ENCODE assay signal across 18 cellular contexts in the genomic region with DNA sequence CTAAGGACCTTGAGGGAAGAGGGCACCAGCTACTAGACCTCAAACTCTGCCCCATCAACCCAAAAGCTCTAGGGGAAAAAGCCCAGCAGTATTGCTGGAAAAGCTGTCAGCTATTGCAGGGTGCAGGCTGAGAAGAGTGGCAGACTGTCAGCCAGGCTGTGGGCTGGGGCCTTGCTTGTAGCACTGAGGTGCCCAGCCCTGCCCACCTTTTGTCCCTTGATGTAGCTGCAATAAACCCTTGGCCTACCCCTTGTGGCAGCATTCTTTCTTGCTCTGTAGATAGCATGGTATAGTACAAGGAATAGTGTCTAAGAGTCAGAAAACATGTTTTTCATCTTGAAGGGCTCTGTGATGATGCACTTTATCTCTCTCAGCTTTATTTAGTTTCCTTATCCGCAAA. TPM values are rescaled to one million over a fixed set of nuclear protein-coding genes. Genes with fewer than 3 reads are reported as not detected.
DNase-seq lines count a peak whose midpoint lies in the region; ATAC-seq, FAIRE-seq and TF ChIP-seq lines count a peak whose summit lies in the region.
"Had no signal": no experiment of that assay in that cellular context is flagged by ENCODE, and none has a peak within 500 bp of the region (broad histone marks: within the 10 kb centered on the region; RNA-seq: fewer than 3 reads in every experiment).

No MANE protein-coding gene starts in this region.

- no peaks in the 10 kb centered on the region for H3K9me3 Mint-ChIP-seq in WTC11
- no peaks in the 10 kb centered on the region for H3K9me3 Mint-ChIP-seq in stimulated activated naive CD8-positive, alpha-beta T cell treated with anti-CD3 and anti-CD28 coated beads, Interleukin-15, amount 100 ng/mL, for 72 hours
- H3K9me3 Mint-ChIP-seq: mesothelial cell of epicardium had no signal

- TF ChIP-seq POLR2A in right lobe of liver (IDR thresholded peaks at IDR 0.05) = no peak
- TF ChIP-seq POLR2A in HepG2 (IDR thresholded peaks at IDR 0.05; ENCODE audit: insufficient read depth in 1 of 2, low read depth in 2 of 2, low read length in 2 of 2) = no peak
- TF ChIP-seq POLR2A in K562 (conservative IDR thresholded peaks at IDR 0.05) = no peak

- H3K79me2 ChIP-seq in HepG2 (ENCODE audit: insufficient read depth, low read length) (no peaks in the 10 kb centered on the region), K562 (ENCODE audit: control insufficient read depth, insufficient read depth, low read length) (peaks cover 70% of the 10 kb centered on the region)

- H3K4me3 ChIP-seq in right lobe of liver = no peak overlapping the region
- no peak overlapping the region for H3K4me3 ChIP-seq in HepG2 (replicated peaks in 1 of 3; ENCODE audit: insufficient read depth in 1 of 3, low read depth in 2 of 3, low read length in 3 of 3)
- H3K4me3 ChIP-seq in K562 = no peak overlapping the region
- H3K4me3 ChIP-seq: tibial artery had no signal

- ATAC-seq in right lobe of liver (peak in 3 of 4 donors; percentile 7 to 27 (median 18)), HepG2 (no peak), WTC11 (peak; percentile 66), K562 (no peak), HG02678 (IDR thresholded peaks at IDR 0.05; ENCODE audit: unreplicated experiment) (no peak)
- ATAC-seq in stimulated activated naive CD8-positive, alpha-beta T cell treated with anti-CD3 and anti-CD28 coated beads, Interleukin-15, amount 100 ng/mL, for 72 hours = peak; percentile 76
- ATAC-seq: right cardiac atrium had no signal

- TF ChIP-seq EP300 in HepG2 (IDR thresholded peaks at IDR 0.05; ENCODE audit: low read depth in 2 of 2, low read length in 2 of 2) (no peak), HepG2 (CRISPR knock-in tag; IDR thresholded peaks at IDR 0.05; ENCODE audit: borderline replicate concordance) (no peak), K562 (IDR thresholded peaks at IDR 0.05; ENCODE audit: low read length) (no peak)

- TF ChIP-seq RAD21 in HepG2 (CRISPR knock-in tag; IDR thresholded peaks at IDR 0.05) = no peak
- no peak for TF ChIP-seq RAD21 in K562 (CRISPR knock-in tag; conservative IDR thresholded peaks at IDR 0.05 in 1 of 2, IDR thresholded peaks at IDR 0.05 in 1 of 2)

- H3K27ac Mint-ChIP-seq in WTC11 = no peak overlapping the region
- H3K27ac Mint-ChIP-seq in stimulated activated naive CD8-positive, alpha-beta T cell treated with anti-CD3 and anti-CD28 coated beads, Interleukin-15, amount 100 ng/mL, for 72 hours = no peak overlapping the region
- H3K27ac Mint-ChIP-seq: mesothelial cell of epicardium had no signal

- POLR2A ChIA-PET in HepG2 (lab: Yijun Ruan, JAX) (no interaction called here), WTC11 (lab: Charles Lee) (interaction anchor here (0.7 kb wide), 1 partner anchor 9 kb away, joined by 3 read pairs; no protein-coding TSS in a partner anchor), K562 (lab: Yijun Ruan, JAX) (interaction anchor here (0.8 to 2.8 kb wide), 6 partner anchors 9 to 29 kb away, joined by 3 to 9 read pairs (median 3); no protein-coding TSS in a partner anchor)

- FAIRE-seq in HepG2 (lab: Jason Lieb, UNC) = no peak
- FAIRE-seq in K562 (lab: Jason Lieb, UNC) = no peak
- FAIRE-seq: keratinocyte had no signal

- no peaks in the 10 kb centered on the region for H3K27me3 Mint-ChIP-seq in WTC11 (ENCODE audit: low read depth)
- H3K27me3 Mint-ChIP-seq in stimulated activated naive CD8-positive, alpha-beta T cell treated with anti-CD3 and anti-CD28 coated beads, Interleukin-15, amount 100 ng/mL, for 72 hours = no peaks in the 10 kb centered on the region

- no peak overlapping the region for H3K9ac ChIP-seq in HepG2 (ENCODE audit: insufficient read depth, low read depth, low read length)
- H3K9ac ChIP-seq in K562 (ENCODE audit: insufficient read depth in 1 of 2, low read depth in 2 of 2, low read length in 2 of 2) = no peak overlapping the region

- no peaks in the 10 kb centered on the region; the same call in 1 of the 2 replicates for H3K36me3 Mint-ChIP-seq in WTC11

- H2AFZ ChIP-seq in HepG2 (ENCODE audit: low read length) (no peak overlapping the region), K562 (ENCODE audit: low read depth, low read length) (no peak overlapping the region)

- no peak overlapping the region for H3K4me3 Mint-ChIP-seq in WTC11
- H3K4me3 Mint-ChIP-seq in stimulated activated naive CD8-positive, alpha-beta T cell treated with anti-CD3 and anti-CD28 coated beads, Interleukin-15, amount 100 ng/mL, for 72 hours = no peak overlapping the region
- H3K4me3 Mint-ChIP-seq: mesothelial cell of epicardium had no signal

- intact Hi-C loops in right lobe of liver (cut with DNase I) (no loop called here), HepG2 (cut with micrococcal nuclease; ENCODE audit: unreplicated experiment) (no loop called here), K562 (cut with micrococcal nuclease) (no loop called here)

- no peak overlapping the region for H3K27ac ChIP-seq in right lobe of liver
- H3K27ac ChIP-seq in HepG2 (ENCODE audit: extremely low read length, insufficient read depth, low read length) = no peak overlapping the region
- no peak overlapping the region for H3K27ac ChIP-seq in K562 (ENCODE audit: extremely low read depth, low read depth, low read length)
- H3K27ac ChIP-seq: tibial artery had no signal

- H3K36me3 ChIP-seq in right lobe of liver (no peaks in the 10 kb centered on the region), HepG2 (replicated peaks in 1 of 2; ENCODE audit: control insufficient read depth in 1 of 2, insufficient read depth in 2 of 2, low read length in 2 of 2) (peaks cover 3 to 6% of the 10 kb centered on the region in 2 experiments; a peak in 2 of 5 replicates), K562 (ENCODE audit: control insufficient read depth, insufficient read depth, low read length) (peaks cover 61% of the 10 kb centered on the region)

- BruUV-seq in HepG2 (replicated peaks; lab: Mats Ljungman, UMichigan) = no TSS peak
- no TSS peak for BruUV-seq in K562 (replicated peaks; lab: Mats Ljungman, UMichigan)

- no peaks in the 10 kb centered on the region for H3K9me3 ChIP-seq in right lobe of liver
- no peaks in the 10 kb centered on the region for H3K9me3 ChIP-seq in HepG2 (ENCODE audit: low read length)
- H3K9me3 ChIP-seq in K562 (replicated peaks; ENCODE audit: control insufficient read depth, insufficient read depth, low read depth, low read length) = no peaks in the 10 kb centered on the region
- H3K9me3 ChIP-seq: tibial artery had no signal

- H3K4me2 ChIP-seq in HepG2 (ENCODE audit: low read depth, low read length) (no peak overlapping the region), K562 (ENCODE audit: insufficient read depth, low read length) (no peak overlapping the region)

- H3K4me1 ChIP-seq in right lobe of liver = no peaks in the 10 kb centered on the region
- peaks cover under 1% of the 10 kb centered on the region; the same call in 1 of the 2 replicates for H3K4me1 ChIP-seq in HepG2 (ENCODE audit: insufficient read depth, low read length)
- peaks cover 11 to 14% of the 10 kb centered on the region in 2 experiments; a peak in 4 of 5 replicates for H3K4me1 ChIP-seq in K562 (replicated peaks in 1 of 2; ENCODE audit: control insufficient read depth in 2 of 2, insufficient read depth in 2 of 2, low read length in 2 of 2)

- TF ChIP-seq CTCF in right lobe of liver (IDR thresholded peaks at IDR 0.05) = no peak
- no peak for TF ChIP-seq CTCF in HepG2 (CRISPR knock-in tag; IDR thresholded peaks at IDR 0.05)
- TF ChIP-seq CTCF in WTC11 (IDR thresholded peaks at IDR 0.05) = no peak
- TF ChIP-seq CTCF in K562 (IDR thresholded peaks at IDR 0.05 in 2 of 3, conservative IDR thresholded peaks at IDR 0.05 in 1 of 3; ENCODE audit: insufficient read depth in 2 of 3, low read depth in 1 of 3, low read length in 3 of 3) = no peak

- peaks cover 3% of the 10 kb centered on the region for H3K9me1 ChIP-seq in K562 (ENCODE audit: control insufficient read depth, insufficient read depth, low read length)

- peaks cover 14% of the 10 kb centered on the region for H3K4me1 Mint-ChIP-seq in WTC11
- peaks cover 70% of the 10 kb centered on the region for H3K4me1 Mint-ChIP-seq in stimulated activated naive CD8-positive, alpha-beta T cell treated with anti-CD3 and anti-CD28 coated beads, Interleukin-15, amount 100 ng/mL, for 72 hours

- no peak for DNase-seq in right lobe of liver
- no peak for DNase-seq in HepG2 (ENCODE audit: low spot score)
- DNase-seq in WTC11 (ENCODE audit: low spot score) = no peak
- no peak for DNase-seq in K562 (ENCODE audit: extremely low read depth in 1 of 4, low spot score in 3 of 4)
- DNase-seq in stimulated activated naive CD8-positive, alpha-beta T cell treated with anti-CD3 and anti-CD28 coated beads, Interleukin-15, amount 100 ng/mL, for 72 hours = no peak
- no peak for DNase-seq in D341Med (ENCODE audit: low spot score)
- DNase-seq: caudate nucleus; effector CD4-positive, alpha-beta T cell; IMR-90; NCI-H2081; NCI-H524 treated with DMSO at 0.1 percent for 48 hours; SIG-M5; stimulated activated CD4-positive, alpha-beta T cell treated with anti-CD3 and anti-CD28 coated beads, Interleukin-2, amount 100 ng/mL, for 24 hours; tibial artery had no signal

- WGBS in right lobe of liver (ENCODE audit: insufficient coverage, low coverage, low lambda C conversion rate, missing lambda C conversion rate) = 50% methylated on average over 1 of the region's 1 CpG
- 95% methylated on average over 1 of the region's 1 CpG for WGBS in HepG2 (ENCODE audit: low lambda C conversion rate)
- 81% methylated on average over 1 of the region's 1 CpG for WGBS in K562 (ENCODE audit: insufficient coverage, low coverage, missing lambda C conversion rate)

- CTCF ChIA-PET in HepG2 (lab: Yijun Ruan, JAX; ENCODE audit: low intra/inter-chr PET ratio, low total read pairs) (no interaction called here), WTC11 (lab: Charles Lee) (interaction anchor here (0.8 to 1.1 kb wide), 2 partner anchors 38 to 67 kb away, joined by 3 read pairs; no protein-coding TSS in a partner anchor), K562 (lab: Yijun Ruan, JAX; ENCODE audit: low intra/inter-chr PET ratio) (no interaction called here)

- H4K20me1 ChIP-seq in HepG2 (ENCODE audit: insufficient read depth, low read length) (no peaks in the 10 kb centered on the region), K562 (replicated peaks; ENCODE audit: control insufficient read depth, insufficient read depth, low read length) (no peaks in the 10 kb centered on the region)

- H3K27me3 ChIP-seq in right lobe of liver (no peaks in the 10 kb centered on the region), HepG2 (ENCODE audit: control insufficient read depth in 1 of 2, insufficient read depth in 2 of 2, low read length in 2 of 2) (no peaks in the 10 kb centered on the region), K562 (ENCODE audit: control insufficient read depth in 2 of 2, insufficient read depth in 2 of 2, low read length in 2 of 2) (no peaks in the 10 kb centered on the region)
- H3K27me3 ChIP-seq: tibial artery had no signal

- in situ Hi-C loops in HepG2 (cut with HindIII; ENCODE audit: extremely low pct_ligation_motif_present, low pct_unique_long_range_greater_than_20kb) = no loop called here
- in situ Hi-C loops in K562 (cut with MboI) = no loop called here

RNA-seq across cellular contexts. Expression of a gene that starts 39.4 kb away (rescaled TPM):
- total RNA-seq in right lobe of liver (1 to 10 TPM; 1.1 to 3.3 (median 1.6) TPM), HepG2 (2016; rRNA removed; fragmentation: Illumina TruSeq; extraction: Trizol) (3.3 and 4.9 TPM in 2 replicates), WTC11 (2021) (8.7 to 11.1 TPM (median 10.3 TPM) in 3 replicates), K562 (2014; rRNA removed) (20.7 and 23.6 TPM in 2 replicates), K562 (2014; rRNA removed; fragmentation: Illumina TruSeq; extraction: Trizol) (50.9 and 56.3 TPM in 2 replicates), K562 (2015; rRNA removed; fragmentation: Illumina TruSeq; extraction: Trizol) (38.7 and 42.7 TPM in 2 replicates), K562 (2021) (28.4 and 30.9 TPM in 2 replicates)
- total RNA-seq in HepG2 (2016; cell fraction: cytosol; rRNA removed; fragmentation: Illumina TruSeq; extraction: Trizol; ENCODE audit: low read depth) = 1.9 and 2.0 TPM in 2 replicates
- 2.9 and 4.9 TPM in 2 replicates for total RNA-seq in HepG2 (2016; cell fraction: insoluble cytoplasmic fraction; rRNA removed; fragmentation: Illumina TruSeq; extraction: Trizol)
- 1.7 and 2.1 TPM in 2 replicates for total RNA-seq in HepG2 (2016; cell fraction: membrane; rRNA removed; fragmentation: Illumina TruSeq; extraction: Trizol)
- total RNA-seq in HepG2 (2016; cell fraction: nucleus; rRNA removed; fragmentation: Illumina TruSeq; extraction: Trizol) = 11.3 and 12.9 TPM in 2 replicates
- polyA plus RNA-seq in HepG2 (2011; rRNA removed) (2.4 and 2.8 TPM in 2 replicates), K562 (2011; rRNA removed) (32.6 and 45.2 TPM in 2 replicates), K562 (2014; fragmentation: Illumina TruSeq; extraction: Trizol) (58.3 and 74.3 TPM in 2 replicates), K562 (2014; fragmentation: Nextera tagmentation; extraction: Ambion mirVana) (10 to 100 TPM; 17.0 to 33.4 TPM), K562 (2014; rRNA removed) (24.5 and 25.7 TPM in 2 replicates)
- polyA plus RNA-seq in HepG2 (2011; cell fraction: cytosol; rRNA removed) = 1.4 and 1.9 TPM in 2 replicates
- polyA plus RNA-seq in HepG2 (2011; cell fraction: nucleus; rRNA removed) = 3.7 TPM in 2 replicates
- polyA plus RNA-seq in HepG2 (2012) = 1.8 and 2.5 TPM in 2 replicates
- 0.10 and 0.17 TPM in 2 replicates for polyA plus RNA-seq in HepG2 (2016; cell fraction: cytosol; fragmentation: Illumina TruSeq; extraction: Trizol; ENCODE audit: low read depth)
- polyA plus RNA-seq in HepG2 (2016; cell fraction: insoluble cytoplasmic fraction; fragmentation: Illumina TruSeq; extraction: Trizol; ENCODE audit: low read depth) = 2.7 and 3.1 TPM in 2 replicates
- polyA plus RNA-seq in HepG2 (2016; cell fraction: membrane; fragmentation: Illumina TruSeq; extraction: Trizol; ENCODE audit: low read depth) = 0.52 and 0.74 TPM in 2 replicates
- 4.3 and 5.8 TPM in 2 replicates for polyA plus RNA-seq in HepG2 (2016; cell fraction: nucleus; fragmentation: Illumina TruSeq; extraction: Trizol; ENCODE audit: insufficient read depth, low read depth)
- 1.9 and 2.2 TPM in 2 replicates for polyA minus RNA-seq in HepG2 (2011; rRNA and poly(A)+ RNA removed; ENCODE audit: low replicate concordance)
- 3.2 and 4.2 TPM in 2 replicates for polyA minus RNA-seq in HepG2 (2011; cell fraction: cytosol; rRNA and poly(A)+ RNA removed)
- 27.4 and 27.6 TPM in 2 replicates for polyA minus RNA-seq in HepG2 (2011; cell fraction: nucleus; rRNA and poly(A)+ RNA removed)
- total RNA-seq in K562 (2011; cell fraction: chromatin; rRNA removed; ENCODE audit: low replicate concordance) = 151 and 280 TPM in 2 replicates
- 66.0 and 81.3 TPM in 2 replicates for total RNA-seq in K562 (2011; cell fraction: nucleolus; rRNA removed)
- total RNA-seq in K562 (2011; cell fraction: nucleoplasm; rRNA removed) = 113 TPM in 2 replicates
- 16.2 and 20.7 TPM in 2 replicates for polyA plus RNA-seq in K562 (2011; cell fraction: cytosol; rRNA removed)
- 39.5 and 41.7 TPM in 2 replicates for polyA plus RNA-seq in K562 (2011; cell fraction: nucleus; rRNA removed)
- polyA plus RNA-seq in K562 (2012) = 15.2 and 28.1 TPM in 2 replicates
- 87.6 and 93.7 TPM in 2 replicates for polyA minus RNA-seq in K562 (2011; rRNA and poly(A)+ RNA removed)
- 21.4 and 28.6 TPM in 2 replicates for polyA minus RNA-seq in K562 (2011; cell fraction: cytosol; rRNA and poly(A)+ RNA removed)
- 96.7 and 136 TPM in 2 replicates for polyA minus RNA-seq in K562 (2011; cell fraction: nucleus; rRNA and poly(A)+ RNA removed)

Comparison
In these comparisons a context has a peak if more than half of its experiments do, and no peak if none do; other contexts are left out.
1. ATAC-seq: peak in right lobe of liver (3 of 4), WTC11 (single experiment) and stimulated activated naive CD8-positive, alpha-beta T cell treated with anti-CD3 and anti-CD28 coated beads, Interleukin-15, amount 100 ng/mL, for 72 hours (single experiment); none in HepG2 (single experiment), K562 (single experiment) and HG02678 (single experiment).